ENCODE assay signal across 17 cellular contexts in genomic region chr15:38189651-38190280, GRCh38.
DNase-seq lines count a peak whose midpoint lies in the region; ATAC-seq and TF ChIP-seq lines count a peak whose summit lies in the region.
"Had no signal": no experiment of that assay in that cellular context is flagged by ENCODE, and none has a peak within 500 bp of the region (broad histone marks: within the 10 kb centered on the region; RNA-seq: fewer than 3 reads in every experiment).

No MANE protein-coding gene starts in this region.

- ATAC-seq in RWPE2 (ENCODE audit: low read depth) (peak; percentile 38; the same call in 1 of the 3 replicates), HG03442 (IDR thresholded peaks at IDR 0.05; ENCODE audit: unreplicated experiment) (no peak), left colon (no peak), HG03139 (IDR thresholded peaks at IDR 0.05; ENCODE audit: unreplicated experiment) (no peak)
- ATAC-seq: CD8-positive, alpha-beta T cell had no signal

- no peaks in the 10 kb centered on the region for H3K36me3 Mint-ChIP-seq in HFFc6 (ENCODE audit: low read depth)
- H3K36me3 Mint-ChIP-seq: CD8-positive, alpha-beta T cell had no signal

- no peaks in the 10 kb centered on the region for H3K36me3 ChIP-seq in RWPE2 (ENCODE audit: low read depth)

- peaks cover 18% of the 10 kb centered on the region for H3K4me1 Mint-ChIP-seq in HFFc6 (ENCODE audit: low read depth)

- H3K4me3 ChIP-seq in RWPE2 (ENCODE audit: severe bottlenecking) (no peak overlapping the region), retinal pigment epithelial cell (ENCODE audit: low read length) (no peak overlapping the region)
- H3K4me3 ChIP-seq: PC-9 had no signal

- H3K9me3 ChIP-seq in RWPE2 (ENCODE audit: severe bottlenecking) = no peaks in the 10 kb centered on the region

- no peaks in the 10 kb centered on the region for H3K27me3 ChIP-seq in RWPE2 (ENCODE audit: insufficient read depth, poor library complexity, severe bottlenecking)

- H3K27ac ChIP-seq in RWPE2 (ENCODE audit: poor library complexity, severe bottlenecking) = no peak overlapping the region
- H3K27ac ChIP-seq: PC-9 had no signal

- no peaks in the 10 kb centered on the region for H3K9me3 Mint-ChIP-seq in HFFc6
- H3K9me3 Mint-ChIP-seq: CD8-positive, alpha-beta T cell had no signal

- H3K4me3 Mint-ChIP-seq in HFFc6 = no peak overlapping the region
- H3K4me3 Mint-ChIP-seq: CD8-positive, alpha-beta T cell had no signal

- no peak overlapping the region for H3K27ac Mint-ChIP-seq in HFFc6
- H3K27ac Mint-ChIP-seq: CD8-positive, alpha-beta T cell had no signal

- DNase-seq in HFFc6 (peak; percentile 18), RWPE2 (ENCODE audit: low spot score) (no peak), iris pigment epithelial cell (ENCODE audit: low read depth) (peak; percentile 28), retinal pigment epithelial cell (ENCODE audit: low read depth) (peak; percentile 33), left colon (no peak)
- DNase-seq: CD8-positive, alpha-beta T cell; DND-41; H7; IMR-90; NCI-H1417 treated with DMSO at 0.1 percent for 48 hours; NCI-H2081; NCI-H2227 treated with DMSO at 0.1 percent for 48 hours; NCI-H526; PC-9; Right ventricle myocardium superior had no signal

- no peaks in the 10 kb centered on the region for H3K4me1 ChIP-seq in RWPE2 (ENCODE audit: insufficient read depth, poor library complexity, severe bottlenecking)

- intact Hi-C loops in left colon (cut with DNase I, micrococcal nuclease) = no loop called here

- peaks cover 22% of the 10 kb centered on the region for H3K27me3 Mint-ChIP-seq in HFFc6 (ENCODE audit: insufficient read depth)

- TF ChIP-seq CTCF in HFFc6 (IDR thresholded peaks at IDR 0.05) (no peak), RWPE2 (IDR thresholded peaks at IDR 0.05; ENCODE audit: poor library complexity, severe bottlenecking) (no peak), retinal pigment epithelial cell (conservative IDR thresholded peaks at IDR 0.05; ENCODE audit: low read depth, low read length) (no peak)

Comparison
In these comparisons a context has a peak if more than half of its experiments do, and no peak if none do; other contexts are left out.
1. DNase-seq: peak in HFFc6 (single experiment), iris pigment epithelial cell (single experiment) and retinal pigment epithelial cell (single experiment); none in RWPE2 (single experiment) and left colon (0 of 2).